ENCODE assay signal across 8 cellular contexts in the genomic region with DNA sequence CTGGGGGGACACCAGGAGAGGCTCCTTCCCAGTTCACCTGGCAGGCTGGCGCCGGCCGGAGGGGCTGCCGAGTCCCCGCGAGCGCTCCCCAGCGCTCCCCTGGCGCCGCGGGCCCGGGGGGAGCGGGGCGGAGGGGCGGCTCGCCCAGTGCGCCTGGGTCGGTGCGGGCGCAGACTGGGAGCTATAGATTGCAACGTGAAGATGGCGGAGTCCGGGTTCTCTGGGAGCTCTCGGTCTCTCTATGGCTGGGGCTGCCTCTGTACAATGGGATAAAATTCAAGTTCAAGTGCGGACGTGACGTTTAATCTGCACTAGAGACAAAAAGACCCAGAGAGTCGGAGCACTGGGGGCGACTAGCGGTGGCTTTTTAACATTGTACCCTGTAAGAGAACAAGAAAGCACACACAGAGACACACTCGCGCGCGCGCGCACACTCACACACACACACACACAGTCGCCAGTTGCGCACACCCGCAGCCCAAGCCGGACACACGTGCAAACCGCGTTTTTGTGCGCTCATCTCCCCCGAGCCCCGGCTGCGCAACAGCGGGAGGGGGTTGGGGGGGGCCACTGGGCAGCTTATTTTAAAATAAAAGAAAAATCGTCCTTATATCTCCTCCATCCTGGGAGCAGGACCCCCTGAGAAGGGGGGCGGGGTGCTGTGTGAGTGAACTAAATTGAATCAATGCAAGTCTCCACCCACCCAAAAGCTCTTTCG. TPM values are rescaled to one million over a fixed set of nuclear protein-coding genes. Genes with fewer than 3 reads are reported as not detected.
DNase-seq lines count a peak whose midpoint lies in the region; ATAC-seq and TF ChIP-seq lines count a peak whose summit lies in the region.

Gene BCL11B (minus strand): TSS at position 247 of the 718 bp plus-strand sequence. CDS start 979 bp downstream, outside the sequence.

- peak within 1 kb of the TSS; percentile 99 for H3K4me3 Mint-ChIP-seq in CD8-positive, alpha-beta T cell
- peak within 1 kb of the TSS; percentile 92 to 100 (median 98) for H3K4me3 Mint-ChIP-seq in naive thymus-derived CD4-positive, alpha-beta T cell

- H3K27me3 ChIP-seq in CD8-positive, alpha-beta T cell (ENCODE audit: insufficient read depth, low read length) = no peaks in the 10 kb centered on the region
- no peaks in the 10 kb centered on the region for H3K27me3 ChIP-seq in naive thymus-derived CD4-positive, alpha-beta T cell (ENCODE audit: control insufficient read depth in 2 of 2, insufficient read depth in 2 of 2, low read length in 2 of 2)

- peaks cover 34% of the 10 kb centered on the region for H3K36me3 Mint-ChIP-seq in CD8-positive, alpha-beta T cell
- H3K36me3 Mint-ChIP-seq in naive thymus-derived CD4-positive, alpha-beta T cell = peaks cover 8 to 34% (median 26%) of the 10 kb centered on the region in 5 donors

- intact Hi-C loops in CD8-positive, alpha-beta T cell (cut with DNase I, micrococcal nuclease) = loop anchor here (1.0 to 10.0 kb wide), 19 partner anchors 10 to 1817 kb away; no protein-coding TSS in a partner anchor
- intact Hi-C loops in naive thymus-derived CD4-positive, alpha-beta T cell (cut with micrococcal nuclease) = loop anchor here (1.0 to 10.0 kb wide), 23 partner anchors 10 to 1973 kb away; no protein-coding TSS in a partner anchor

- DNase-seq in CD8-positive, alpha-beta T cell = peak; percentile 74 to 92 (median 88)
- peak; percentile 85 for DNase-seq in HT-29 (ENCODE audit: low spot score)
- peak; percentile 71 for DNase-seq in NOMO-1 treated with DMSO at 0.1 percent for 48 hours (lab: John Stamatoyannopoulos, UW; ENCODE audit: unreplicated experiment)
- peak; percentile 89 for DNase-seq in activated CD8-positive, alpha-beta memory T cell treated with anti-CD3 and anti-CD28 coated beads, Interleukin-2, amount 50 U/mL, for 4 hours
- DNase-seq in epithelial cell of prostate (ENCODE audit: low read depth, low spot score) = peak; percentile 69
- peak; percentile 63 to 94 (median 91) for DNase-seq in naive thymus-derived CD4-positive, alpha-beta T cell
- DNase-seq in stimulated activated naive CD4-positive, alpha-beta T cell (lab: John Stamatoyannopoulos, UW) = peak; percentile 74 to 91 (median 89)

- H3K4me1 Mint-ChIP-seq in CD8-positive, alpha-beta T cell (ENCODE audit: low read depth) = peaks cover 34% of the 10 kb centered on the region
- H3K4me1 Mint-ChIP-seq in naive thymus-derived CD4-positive, alpha-beta T cell = peaks cover 25 to 46% (median 34%) of the 10 kb centered on the region in 7 donors

- no peaks in the 10 kb centered on the region for H3K36me3 ChIP-seq in CD8-positive, alpha-beta T cell (ENCODE audit: insufficient read depth, low read length)
- H3K36me3 ChIP-seq in naive thymus-derived CD4-positive, alpha-beta T cell (ENCODE audit: control insufficient read depth in 2 of 3, insufficient read depth in 3 of 3, low read length in 3 of 3) = peaks cover 0 to 34% (median 9%) of the 10 kb centered on the region in 3 experiments

- peaks cover 17% of the 10 kb centered on the region for H3K4me1 ChIP-seq in CD8-positive, alpha-beta T cell (ENCODE audit: insufficient read depth, low read length)
- H3K4me1 ChIP-seq in naive thymus-derived CD4-positive, alpha-beta T cell (ENCODE audit: control insufficient read depth in 2 of 2, insufficient read depth in 2 of 2, low read length in 2 of 2) = peaks cover 6 to 12% of the 10 kb centered on the region in 2 donors

- TF ChIP-seq CTCF in CD8-positive, alpha-beta T cell (IDR thresholded peaks at IDR 0.05) = peak; percentile 61

- peak; percentile 73 for ATAC-seq in CD8-positive, alpha-beta T cell
- ATAC-seq in GM19467 (IDR thresholded peaks at IDR 0.05; ENCODE audit: unreplicated experiment) = peak; percentile 76
- ATAC-seq in naive thymus-derived CD4-positive, alpha-beta T cell = peak; percentile 89

- H3K27ac Mint-ChIP-seq in CD8-positive, alpha-beta T cell = peak within 1 kb of the TSS; percentile 98
- peak within 1 kb of the TSS; percentile 91 to 99 (median 98) for H3K27ac Mint-ChIP-seq in naive thymus-derived CD4-positive, alpha-beta T cell

- H3K9me3 Mint-ChIP-seq in CD8-positive, alpha-beta T cell = no peaks in the 10 kb centered on the region
- peaks cover 0 to 19% (median 0%) of the 10 kb centered on the region in 11 donors for H3K9me3 Mint-ChIP-seq in naive thymus-derived CD4-positive, alpha-beta T cell

- peak within 1 kb of the TSS; percentile 81 for H3K4me3 ChIP-seq in CD8-positive, alpha-beta T cell (ENCODE audit: low read depth, low read length)
- peak within 1 kb of the TSS; percentile 94 for H3K4me3 ChIP-seq in naive thymus-derived CD4-positive, alpha-beta T cell (ENCODE audit: low read length)

- peak within 1 kb of the TSS; percentile 97 for H3K27ac ChIP-seq in CD8-positive, alpha-beta T cell (ENCODE audit: low read depth, low read length)
- H3K27ac ChIP-seq in epithelial cell of prostate = peak within 1 kb of the TSS; percentile 77
- peak within 1 kb of the TSS; percentile 98 for H3K27ac ChIP-seq in naive thymus-derived CD4-positive, alpha-beta T cell (ENCODE audit: low read depth, low read length)

- H3K27me3 Mint-ChIP-seq in CD8-positive, alpha-beta T cell (ENCODE audit: low read depth) = no peaks in the 10 kb centered on the region
- H3K27me3 Mint-ChIP-seq in naive thymus-derived CD4-positive, alpha-beta T cell = peaks cover 0 to 26% (median 0%) of the 10 kb centered on the region in 5 donors

- CTCF ChIA-PET in CD8-positive, alpha-beta T cell (lab: Charles Lee) = interaction anchor here (0.5 to 2.0 kb wide), 18 partner anchors 11 to 1294 kb away, joined by 3 to 10 read pairs (median 3); no protein-coding TSS in a partner anchor
- CTCF ChIA-PET in naive thymus-derived CD4-positive, alpha-beta T cell (lab: Charles Lee) = interaction anchor here (0.6 to 2.0 kb wide), 15 partner anchors 11 to 1669 kb away, joined by 3 to 11 read pairs (median 3); no protein-coding TSS in a partner anchor

- no peaks in the 10 kb centered on the region for H3K9me3 ChIP-seq in CD8-positive, alpha-beta T cell (ENCODE audit: low read length)
- H3K9me3 ChIP-seq in naive thymus-derived CD4-positive, alpha-beta T cell (ENCODE audit: control insufficient read depth in 2 of 3, low read length in 3 of 3) = no peaks in the 10 kb centered on the region

- POLR2A ChIA-PET in CD8-positive, alpha-beta T cell (lab: Charles Lee) = interaction anchor here (0.6 to 58.6 kb wide), 21 partner anchors 11 to 1669 kb away, joined by 3 to 2179 read pairs (median 3); no protein-coding TSS in a partner anchor
- POLR2A ChIA-PET in naive thymus-derived CD4-positive, alpha-beta T cell (lab: Charles Lee) = interaction anchor here (0.6 to 19.1 kb wide), 35 partner anchors 11 to 1963 kb away, joined by 3 to 1374 read pairs (median 4); no protein-coding TSS in a partner anchor

RNA-seq across cellular contexts. Expression of gene BCL11B, which starts in this region (rescaled TPM):
- total RNA-seq in CD8-positive, alpha-beta T cell = 100 to 1,000 TPM; 273 to 284 TPM
- 2.4 and 3.2 TPM in 2 replicates for total RNA-seq in HT-29 (2014; rRNA removed; shearing (Covaris generic))
- 100 to 1,000 TPM in 4 of 5 experiments, 10 to 100 TPM in 1; 96.3 to 269 (median 223) TPM for total RNA-seq in naive thymus-derived CD4-positive, alpha-beta T cell
- 10 to 100 TPM; 10.9 to 11.6 TPM for polyA plus RNA-seq in naive thymus-derived CD4-positive, alpha-beta T cell

Comparison
In these comparisons a context has a peak if more than half of its experiments do, and no peak if none do; other contexts are left out.
1. Peak in every context shown above with its lines: DNase-seq, ATAC-seq, H3K4me3 ChIP-seq and H3K27ac ChIP-seq.
2. RNA of gene BCL11B (total RNA-seq): 273 to 284 TPM in CD8-positive, alpha-beta T cell and 96.3 to 269 TPM in naive thymus-derived CD4-positive, alpha-beta T cell; 2.4 to 3.2 TPM in HT-29; every median in the first group is over 10 times any median in the second.